ENCODE assay signal across 19 cellular contexts in the genomic region with DNA sequence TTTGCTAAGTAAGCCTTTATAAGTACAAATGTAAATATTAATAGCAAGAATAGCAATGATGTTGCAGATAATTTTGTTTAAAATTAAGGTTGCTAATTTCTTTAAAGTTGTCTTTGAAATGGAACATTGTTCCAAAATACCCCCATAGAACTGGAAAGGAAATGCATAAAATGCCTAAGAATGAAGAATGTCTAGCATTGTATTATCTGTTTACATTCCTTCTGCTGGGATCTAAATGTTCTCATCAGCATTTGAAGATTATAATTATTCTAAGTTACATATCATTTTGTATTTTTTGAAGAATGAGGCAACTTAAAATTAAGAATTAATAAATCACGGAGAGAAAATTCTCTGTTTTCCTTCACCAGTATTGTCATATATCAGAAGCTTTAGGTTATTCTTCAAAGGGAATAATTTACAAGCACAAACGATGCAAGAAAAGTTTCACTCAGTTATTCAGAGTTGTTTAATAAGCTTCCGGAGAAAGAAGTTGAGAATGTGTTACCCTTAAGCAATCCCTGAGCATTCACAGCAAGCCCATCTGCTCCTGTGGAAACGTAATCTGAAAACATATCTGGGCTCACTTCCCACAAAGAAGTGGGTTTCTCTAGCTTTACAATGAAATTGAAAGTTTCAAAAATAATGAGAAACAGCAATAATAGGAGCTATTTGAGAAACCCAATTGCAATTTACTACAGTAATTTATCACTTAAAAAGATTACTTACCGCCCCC. TPM values are rescaled to one million over a fixed set of nuclear protein-coding genes. Genes with fewer than 3 reads are reported as not detected.
DNase-seq lines count a peak whose midpoint lies in the region; ATAC-seq and TF ChIP-seq lines count a peak whose summit lies in the region.
"Had no signal": no experiment of that assay in that cellular context is flagged by ENCODE, and none has a peak within 500 bp of the region (broad histone marks: within the 10 kb centered on the region; RNA-seq: fewer than 3 reads in every experiment).

No MANE protein-coding gene starts in this region.

- H4K20me1 ChIP-seq in GM23338 (replicated peaks; ENCODE audit: insufficient read depth) = no peaks in the 10 kb centered on the region

- H3K27me3 ChIP-seq in GM23338 (ENCODE audit: insufficient read depth) (no peaks in the 10 kb centered on the region), dorsolateral prefrontal cortex (no peaks in the 10 kb centered on the region)

- TF ChIP-seq CTCF in GM23338 (conservative IDR thresholded peaks at IDR 0.05; ENCODE audit: low read depth in 2 of 2) = no peak
- no peak for TF ChIP-seq CTCF in astrocyte of the spinal cord (IDR thresholded peaks at IDR 0.05; ENCODE audit: low read depth, low read length)
- TF ChIP-seq CTCF in fibroblast of pulmonary artery (IDR thresholded peaks at IDR 0.05; ENCODE audit: low read length, missing control alignments) = no peak
- no peak for TF ChIP-seq CTCF in RWPE1 (conservative IDR thresholded peaks at IDR 0.05; ENCODE audit: low read depth)
- no peak for TF ChIP-seq CTCF in dorsolateral prefrontal cortex (IDR thresholded peaks at IDR 0.05 in 54 of 56, conservative IDR thresholded peaks at IDR 0.05 in 2 of 56; ENCODE audit: low read depth in 1 of 56, partially characterized antibody in 56 of 56)
- TF ChIP-seq CTCF in omental fat pad (IDR thresholded peaks at IDR 0.05) = no peak

- no peak overlapping the region for H2AFZ ChIP-seq in GM23338

- DNase-seq in GM23338 (ENCODE audit: low spot score) (no peak), astrocyte of the spinal cord (ENCODE audit: low read depth, low spot score) (peak; percentile 18), fibroblast of pulmonary artery (ENCODE audit: low read depth) (peak; percentile 44), RWPE1 (ENCODE audit: low spot score) (no peak), dorsolateral prefrontal cortex (no peak), NCI-H187 treated with DMSO at 0.1 percent for 48 hours (lab: John Stamatoyannopoulos, UW) (no peak), omental fat pad (ENCODE audit: low spot score) (no peak)
- DNase-seq: CD8-positive, alpha-beta T cell; DND-41; GDM1; KG1; NCI-H1092; NCI-H146; NCI-H2081 treated with DMSO at 0.1 percent for 48 hours; NCI-H510A; NCI-H82; PC-3 had no signal

- H3K4me3 Mint-ChIP-seq in GM23338 = no peak overlapping the region
- H3K4me3 Mint-ChIP-seq: CD8-positive, alpha-beta T cell had no signal

- peaks cover 5% of the 10 kb centered on the region for H3K79me2 ChIP-seq in GM23338 (replicated peaks; ENCODE audit: insufficient read depth)

- H3K36me3 ChIP-seq in GM23338 (ENCODE audit: insufficient read depth) = no peaks in the 10 kb centered on the region

- H3K27ac ChIP-seq in GM23338 (ENCODE audit: low read depth) (peak overlapping the region; percentile 29; the same call in 1 of the 2 replicates), RWPE1 (no peak overlapping the region), dorsolateral prefrontal cortex (no peak overlapping the region)

- no peaks in the 10 kb centered on the region for H3K27me3 Mint-ChIP-seq in GM23338 (ENCODE audit: insufficient read depth, low read depth, poor library complexity)

- intact Hi-C loops in dorsolateral prefrontal cortex (cut with DNase I) = no loop called here

- peaks cover 7% of the 10 kb centered on the region; the same call in 2 of the 3 replicates for H3K4me1 Mint-ChIP-seq in GM23338

- H3K4me3 ChIP-seq in GM23338 = no peak overlapping the region
- H3K4me3 ChIP-seq in astrocyte of the spinal cord (ENCODE audit: low read depth, low read length) = no peak overlapping the region
- H3K4me3 ChIP-seq in fibroblast of pulmonary artery (replicated peaks; ENCODE audit: low read depth, low read length) = no peak overlapping the region
- H3K4me3 ChIP-seq in dorsolateral prefrontal cortex = peak overlapping the region in 1 of 59 donors; percentile 8
- H3K4me3 ChIP-seq: GM12878 had no signal

- in situ Hi-C loops in astrocyte of the spinal cord (cut with HindIII; ENCODE audit: low sequenced_read_pairs) = no loop called here

- H3K9me2 ChIP-seq in GM23338 (ENCODE audit: insufficient read depth) = no peaks in the 10 kb centered on the region

- POLR2A ChIA-PET in RWPE1 (lab: Yijun Ruan, JAX; ENCODE audit: low non-redundant PET) = no interaction called here

- peak overlapping the region; percentile 28 for H3K4me2 ChIP-seq in GM23338

- no peaks in the 10 kb centered on the region for H3K9me3 Mint-ChIP-seq in GM23338
- H3K9me3 Mint-ChIP-seq: CD8-positive, alpha-beta T cell had no signal

- peaks cover 13% of the 10 kb centered on the region for H3K4me1 ChIP-seq in GM23338 (ENCODE audit: insufficient read depth)

- H3K27ac Mint-ChIP-seq in GM23338 = no peak overlapping the region
- H3K27ac Mint-ChIP-seq: CD8-positive, alpha-beta T cell had no signal

- CTCF ChIA-PET in RWPE1 (lab: Yijun Ruan, JAX) = no interaction called here

- no peaks in the 10 kb centered on the region for H3F3A ChIP-seq in GM23338 (replicated peaks; ENCODE audit: low read depth)

- no peaks in the 10 kb centered on the region for H3K36me3 Mint-ChIP-seq in GM23338 (ENCODE audit: low read depth)
- H3K36me3 Mint-ChIP-seq: CD8-positive, alpha-beta T cell had no signal

- no peak for ATAC-seq in GM23338
- ATAC-seq in omental fat pad (ENCODE audit: low FRiP score) = no peak
- ATAC-seq: CD8-positive, alpha-beta T cell; GM12878; PC-3 had no signal

TF ChIP-seq in GM23338, 12 proteins besides CTCF, POLR2A, EP300 and RAD21 (continues in another document):
- no peak for TF ChIP-seq EZH2phosphoT487 (IDR thresholded peaks at IDR 0.05; ENCODE audit: unreplicated experiment)
- no peak for TF ChIP-seq EZH2 (IDR thresholded peaks at IDR 0.05; ENCODE audit: low read depth, unreplicated experiment)
- TF ChIP-seq NANOG (IDR thresholded peaks at IDR 0.05; ENCODE audit: borderline replicate concordance) = no peak
- TF ChIP-seq STAT1 (IDR thresholded peaks at IDR 0.05; ENCODE audit: unreplicated experiment) = no peak
- TF ChIP-seq, protein P1, sequence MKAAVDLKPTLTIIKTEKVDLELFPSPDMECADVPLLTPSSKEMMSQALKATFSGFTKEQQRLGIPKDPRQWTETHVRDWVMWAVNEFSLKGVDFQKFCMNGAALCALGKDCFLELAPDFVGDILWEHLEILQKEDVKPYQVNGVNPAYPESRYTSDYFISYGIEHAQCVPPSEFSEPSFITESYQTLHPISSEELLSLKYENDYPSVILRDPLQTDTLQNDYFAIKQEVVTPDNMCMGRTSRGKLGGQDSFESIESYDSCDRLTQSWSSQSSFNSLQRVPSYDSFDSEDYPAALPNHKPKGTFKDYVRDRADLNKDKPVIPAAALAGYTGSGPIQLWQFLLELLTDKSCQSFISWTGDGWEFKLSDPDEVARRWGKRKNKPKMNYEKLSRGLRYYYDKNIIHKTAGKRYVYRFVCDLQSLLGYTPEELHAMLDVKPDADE (IDR thresholded peaks at IDR 0.05) = no peak
- TF ChIP-seq ZNF331 (CRISPR knock-in tag; IDR thresholded peaks at IDR 0.05; ENCODE audit: low read depth) = no peak
- no peak for TF ChIP-seq CREB1 (CRISPR knock-in tag; IDR thresholded peaks at IDR 0.05; ENCODE audit: low read depth)
- no peak for TF ChIP-seq JUNB (IDR thresholded peaks at IDR 0.05; ENCODE audit: unreplicated experiment)
- no peak for TF ChIP-seq ZNF114 (CRISPR knock-in tag; IDR thresholded peaks at IDR 0.05)
- TF ChIP-seq REST (IDR thresholded peaks at IDR 0.05; ENCODE audit: unreplicated experiment) = no peak

RNA-seq across cellular contexts. Expression of gene SLC6A15, which starts 21.3 kb away (rescaled TPM):
- total RNA-seq in GM23338 (2014; rRNA removed; shearing (Covaris generic)) = 22.9 and 27.9 TPM in 2 replicates
- 11.7 and 12.1 TPM in 2 replicates for polyA plus RNA-seq in GM23338 (2016; fragmentation: Nextera tagmentation; extraction: Ambion mirVana)
- total RNA-seq in dorsolateral prefrontal cortex (100 to 1,000 TPM in 9 of 120 experiments, 10 to 100 TPM in 111; 25.0 to 113 (median 75.9) TPM), omental fat pad (under 1 TPM in 1 of 4 donors, not detected in 3; 0.95 TPM)
- total RNA-seq: CD8-positive, alpha-beta T cell; GM12878; M059J; PC-3 had no signal

Comparison
In these comparisons a context has a peak if more than half of its experiments do, and no peak if none do; other contexts are left out.
1. DNase-seq: peak in astrocyte of the spinal cord (single experiment) and fibroblast of pulmonary artery (single experiment); none in GM23338 (single experiment), RWPE1 (single experiment), dorsolateral prefrontal cortex (0 of 10), NCI-H187 treated with DMSO at 0.1 percent for 48 hours (single experiment) and omental fat pad (single experiment).
2. RNA of gene SLC6A15, which starts 21.3 kb away (total RNA-seq): 25.0 to 113 TPM in dorsolateral prefrontal cortex and 22.9 to 27.9 TPM in GM23338; 0.95 TPM in omental fat pad; every median in the first group is over 10 times any median in the second.